Comparison of ENCODE assay signal across 8 cellular contexts in the genomic region with DNA sequence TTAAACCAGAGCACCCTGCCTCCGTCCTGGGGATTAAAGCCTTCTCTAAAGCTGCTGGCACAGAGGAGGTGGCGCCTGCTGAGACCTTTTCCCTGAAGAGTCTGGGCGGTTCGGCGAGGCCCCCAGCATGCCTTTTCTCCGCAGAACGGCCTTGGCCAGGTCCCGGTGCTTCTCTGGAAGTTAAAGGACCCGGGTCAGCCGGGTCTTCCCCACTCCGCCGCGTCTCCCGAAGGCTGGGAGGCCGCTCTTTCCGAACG. TPM values are rescaled to one million over a fixed set of nuclear protein-coding genes. Genes with fewer than 3 reads are reported as not detected.
DNase-seq lines count a peak whose midpoint lies in the region; ATAC-seq, FAIRE-seq and TF ChIP-seq lines count a peak whose summit lies in the region.

No MANE protein-coding gene starts in this region.

- peak overlapping the region; percentile 65 for H3K4me2 ChIP-seq in GM12878 (ENCODE audit: control insufficient read depth, insufficient read depth)

- TF ChIP-seq POLR2A in GM12878 (IDR thresholded peaks at IDR 0.05; ENCODE audit: low read depth, low read length): no peak

- H3K4me1 ChIP-seq in GM12878 (ENCODE audit: control insufficient read depth, insufficient read depth, low read length): peaks cover 6% of the 10 kb centered on the region

- H3K27ac ChIP-seq in C4-2B: peak overlapping the region; percentile 97
- peak overlapping the region; percentile 76 for H3K27ac ChIP-seq in GM12878 (ENCODE audit: control insufficient read depth, insufficient read depth)

- TF ChIP-seq CTCF in C4-2B (conservative IDR thresholded peaks at IDR 0.05): no peak
- no peak for TF ChIP-seq CTCF in GM12878 (IDR thresholded peaks at IDR 0.05 in 2 of 3, conservative IDR thresholded peaks at IDR 0.05 in 1 of 3; ENCODE audit: control insufficient read depth in 2 of 3, extremely low read depth in 1 of 3, insufficient read depth in 1 of 3, low read depth in 3 of 3, low read length in 3 of 3)

- POLR2A ChIA-PET in GM12878 (lab: Charles Lee): interaction anchor here (0.5 to 1.7 kb wide), 17 partner anchors 9 to 545 kb away, joined by 3 to 9 read pairs (median 4); a partner anchor contains a TSS

- TF ChIP-seq RAD21 in GM12878 (IDR thresholded peaks at IDR 0.05; ENCODE audit: insufficient read depth, low read depth, low read length): no peak

- ATAC-seq in GM21576 (IDR thresholded peaks at IDR 0.05; ENCODE audit: unreplicated experiment): peak; percentile 12
- ATAC-seq in GM12878: peak; percentile 54
- no peak for ATAC-seq in HG03097 (IDR thresholded peaks at IDR 0.05; ENCODE audit: low FRiP score, unreplicated experiment)

- in situ Hi-C loops in GM12878 (cut with MboI): no loop called here

- TF ChIP-seq EP300 in GM12878 (IDR thresholded peaks at IDR 0.05; ENCODE audit: borderline replicate concordance in 1 of 2, control insufficient read depth in 1 of 2, low read depth in 2 of 2, low read length in 2 of 2): no peak

- H3K9me3 ChIP-seq in GM12878 (replicated peaks; ENCODE audit: control insufficient read depth, insufficient read depth, low read length): no peaks in the 10 kb centered on the region

- FAIRE-seq in GM12878 (lab: Jason Lieb, UNC): no peak

- no peaks in the 10 kb centered on the region for H4K20me1 ChIP-seq in GM12878 (ENCODE audit: control insufficient read depth, insufficient read depth)

- peak overlapping the region; percentile 83 for H3K9ac ChIP-seq in GM12878 (ENCODE audit: control insufficient read depth, insufficient read depth, low read length)

- no peaks in the 10 kb centered on the region for H3K9me3 Mint-ChIP-seq in immature natural killer cell

- CTCF ChIA-PET in GM12878 (lab: Yijun Ruan, JAX): interaction anchor here (0.6 to 6.4 kb wide), 18 partner anchors 8 to 274 kb away, joined by 3 to 32 read pairs (median 4); no protein-coding TSS in a partner anchor

- H3K36me3 ChIP-seq in GM12878 (ENCODE audit: control insufficient read depth in 2 of 2, insufficient read depth in 2 of 2, low read length in 1 of 2): peaks cover 6 to 15% of the 10 kb centered on the region in 2 experiments; a peak in 3 of 4 replicates

- no peaks in the 10 kb centered on the region for H3K27me3 ChIP-seq in GM12878 (replicated peaks in 1 of 2; ENCODE audit: control insufficient read depth in 2 of 2, insufficient read depth in 2 of 2, low read length in 1 of 2)

- RAD21 ChIA-PET in GM12878 (lab: Charles Lee; ENCODE audit: unreplicated experiment): interaction anchor here (0.9 to 3.5 kb wide), 12 partner anchors 9 to 272 kb away, joined by 3 to 26 read pairs (median 6); a partner anchor contains a TSS

- peaks cover 0 to 4% (median 0%) of the 10 kb centered on the region in 3 donors for H3K27me3 Mint-ChIP-seq in immature natural killer cell (ENCODE audit: low read depth in 3 of 3)

- H3K79me2 ChIP-seq in GM12878 (ENCODE audit: control insufficient read depth, insufficient read depth, low read length): peaks cover 15% of the 10 kb centered on the region

- no TSS peak for BruUV-seq in GM12878 (replicated peaks; lab: Mats Ljungman, UMichigan)

- H3K27ac Mint-ChIP-seq in immature natural killer cell: peak overlapping the region; percentile 45 to 88 (median 84)

- peaks cover 31 to 51% of the 10 kb centered on the region in 2 donors for H3K4me1 Mint-ChIP-seq in immature natural killer cell

- peak overlapping the region; percentile 93 to 100 (median 96) for H3K4me3 Mint-ChIP-seq in immature natural killer cell

- peak overlapping the region; percentile 97 for H2AFZ ChIP-seq in GM12878 (ENCODE audit: control insufficient read depth, low read depth, low read length)

- SMC1A ChIA-PET in GM12878 (lab: Charles Lee; ENCODE audit: uncharacterized antibody, unreplicated experiment): interaction anchor here (1.0 to 2.5 kb wide), 9 partner anchors 17 to 126 kb away, joined by 3 to 14 read pairs (median 4); a partner anchor contains a TSS

- H3K4me3 ChIP-seq in GM12878: peak overlapping the region; percentile 97

- WGBS in GM12878 (ENCODE audit: insufficient coverage, insufficient replicate concordance, low lambda C conversion rate, missing lambda C conversion rate): 0% methylated on average over 17 of the region's 17 CpGs

- intact Hi-C loops in GM12878 (cut with micrococcal nuclease; ENCODE audit: unreplicated experiment): no loop called here

- peak; percentile 26 for DNase-seq in NCI-H2227 (lab: John Stamatoyannopoulos, UW; ENCODE audit: unreplicated experiment)
- no peak for DNase-seq in GM12878 (ENCODE audit: low read depth, low spot score)
- no peak for DNase-seq in immature natural killer cell
- DNase-seq in stimulated activated CD4-positive, alpha-beta T cell treated with anti-CD3 and anti-CD28 coated beads, Interleukin-4, amount 100 ng/mL, for 24 hours: peak; percentile 34
- no peak for DNase-seq in inferior parietal cortex (ENCODE audit: extremely low spot score)

- peaks cover 4 to 11% (median 8%) of the 10 kb centered on the region in 3 donors for H3K36me3 Mint-ChIP-seq in immature natural killer cell

RNA-seq across cellular contexts. Expression of a gene that starts 0.5 kb away (rescaled TPM):
- total RNA-seq in GM12878 (2013; cell fraction: nucleolus; rRNA removed): 71.1 and 78.1 TPM in 2 replicates
- total RNA-seq in GM12878 (2014; rRNA removed) (37.1 and 39.5 TPM in 2 replicates), GM12878 (2014; rRNA removed; fragmentation: Illumina TruSeq; extraction: Trizol) (23.7 and 26.4 TPM in 2 replicates), GM12878 (2021) (41.6 and 53.2 TPM in 2 replicates)
- 68.3 TPM for polyA plus RNA-seq in GM12878 (2011; ENCODE audit: low read depth)
- polyA plus RNA-seq in GM12878 (2011; rRNA removed) (32.3 and 40.9 TPM in 2 replicates), GM12878 (2014; fragmentation: Illumina TruSeq; extraction: Trizol) (30.5 and 41.6 TPM in 2 replicates), GM12878 (2014; fragmentation: Nextera tagmentation; extraction: Ambion mirVana) (1 to 10 TPM; 7.6 to 8.9 TPM), GM12878 (2014; rRNA removed) (43.2 and 46.6 TPM in 2 replicates), GM12878 (2016; fragmentation: Nextera tagmentation; extraction: Ambion mirVana) (10 to 100 TPM; 24.2 to 28.2 TPM), immature natural killer cell (10 to 100 TPM in 2 of 3 donors, 1 to 10 TPM in 1; 9.5 to 29.6 (median 24.8) TPM)
- polyA plus RNA-seq in GM12878 (2011; cell fraction: cytosol; rRNA removed): 39.2 and 40.6 TPM in 2 replicates
- polyA plus RNA-seq in GM12878 (2011; cell fraction: nucleus; rRNA removed): 135 and 193 TPM in 2 replicates
- 23.5 and 35.7 TPM in 2 replicates for polyA plus RNA-seq in GM12878 (2012)
- 21.2 and 29.3 TPM in 2 replicates for polyA minus RNA-seq in GM12878 (2011; rRNA and poly(A)+ RNA removed)
- 9.9 and 10.2 TPM in 2 replicates for polyA minus RNA-seq in GM12878 (2011; cell fraction: cytosol; rRNA and poly(A)+ RNA removed)
- 20.4 and 25.0 TPM in 2 replicates for polyA minus RNA-seq in GM12878 (2011; cell fraction: nucleus; rRNA and poly(A)+ RNA removed)

RNA-seq across cellular contexts. Expression of a gene that starts 16.3 kb away (rescaled TPM):
- total RNA-seq in GM12878 (2013; cell fraction: nucleolus; rRNA removed): 139 and 141 TPM in 2 replicates
- 48.9 and 52.6 TPM in 2 replicates for total RNA-seq in GM12878 (2014; rRNA removed)
- 35.2 and 36.2 TPM in 2 replicates for total RNA-seq in GM12878 (2014; rRNA removed; fragmentation: Illumina TruSeq; extraction: Trizol)
- 41.6 and 44.6 TPM in 2 replicates for total RNA-seq in GM12878 (2021)
- polyA plus RNA-seq in GM12878 (2011; ENCODE audit: low read depth): 63.8 TPM
- polyA plus RNA-seq in GM12878 (2011; rRNA removed): 33.5 and 68.6 TPM in 2 replicates
- 86.2 and 120 TPM in 2 replicates for polyA plus RNA-seq in GM12878 (2011; cell fraction: cytosol; rRNA removed)
- polyA plus RNA-seq in GM12878 (2011; cell fraction: nucleus; rRNA removed): 128 and 213 TPM in 2 replicates
- 91.5 and 97.0 TPM in 2 replicates for polyA plus RNA-seq in GM12878 (2012)
- 51.8 and 93.9 TPM in 2 replicates for polyA plus RNA-seq in GM12878 (2014; fragmentation: Illumina TruSeq; extraction: Trizol)
- polyA plus RNA-seq in GM12878 (2014; fragmentation: Nextera tagmentation; extraction: Ambion mirVana): 10 to 100 TPM; 38.3 to 43.6 TPM
- 48.6 and 49.8 TPM in 2 replicates for polyA plus RNA-seq in GM12878 (2014; rRNA removed)
- 10 to 100 TPM; 35.6 to 43.1 TPM for polyA plus RNA-seq in GM12878 (2016; fragmentation: Nextera tagmentation; extraction: Ambion mirVana)
- polyA minus RNA-seq in GM12878 (2011; rRNA and poly(A)+ RNA removed): 77.2 and 93.3 TPM in 2 replicates
- polyA minus RNA-seq in GM12878 (2011; cell fraction: cytosol; rRNA and poly(A)+ RNA removed): 13.1 and 20.6 TPM in 2 replicates
- polyA minus RNA-seq in GM12878 (2011; cell fraction: nucleus; rRNA and poly(A)+ RNA removed): 61.1 and 79.2 TPM in 2 replicates
- polyA plus RNA-seq in immature natural killer cell: 10 to 100 TPM; 38.3 to 42.0 (median 40.9) TPM

RNA-seq across cellular contexts. Expression of a gene that starts 31.8 kb away (rescaled TPM):
- 19.8 and 20.4 TPM in 2 replicates for total RNA-seq in GM12878 (2013; cell fraction: nucleolus; rRNA removed)
- total RNA-seq in GM12878 (2014; rRNA removed) (143 and 156 TPM in 2 replicates), GM12878 (2014; rRNA removed; fragmentation: Illumina TruSeq; extraction: Trizol) (316 and 330 TPM in 2 replicates), GM12878 (2021) (420 and 445 TPM in 2 replicates)
- 231 TPM for polyA plus RNA-seq in GM12878 (2011; ENCODE audit: low read depth)
- polyA plus RNA-seq in GM12878 (2011; rRNA removed) (365 and 451 TPM in 2 replicates), GM12878 (2014; fragmentation: Illumina TruSeq; extraction: Trizol) (367 and 459 TPM in 2 replicates), GM12878 (2014; fragmentation: Nextera tagmentation; extraction: Ambion mirVana) (100 to 1,000 TPM in 1 of 2 experiments, 10 to 100 TPM in 1; 84.5 to 350 TPM), GM12878 (2014; rRNA removed) (421 and 474 TPM in 2 replicates), GM12878 (2016; fragmentation: Nextera tagmentation; extraction: Ambion mirVana) (1,000 to 10,000 TPM; 1,175 to 1,218 TPM), immature natural killer cell (100 to 1,000 TPM; 373 to 458 (median 447) TPM)
- 285 and 309 TPM in 2 replicates for polyA plus RNA-seq in GM12878 (2011; cell fraction: cytosol; rRNA removed)
- polyA plus RNA-seq in GM12878 (2011; cell fraction: nucleus; rRNA removed): 272 and 315 TPM in 2 replicates
- 619 and 621 TPM in 2 replicates for polyA plus RNA-seq in GM12878 (2012)
- polyA minus RNA-seq in GM12878 (2011; rRNA and poly(A)+ RNA removed): 58.5 and 111 TPM in 2 replicates
- 92.9 and 123 TPM in 2 replicates for polyA minus RNA-seq in GM12878 (2011; cell fraction: cytosol; rRNA and poly(A)+ RNA removed)
- polyA minus RNA-seq in GM12878 (2011; cell fraction: nucleus; rRNA and poly(A)+ RNA removed): 23.3 and 36.7 TPM in 2 replicates

RNA-seq across cellular contexts. Expression of a gene that starts 33.0 kb away (rescaled TPM):
- 61.5 and 62.7 TPM in 2 replicates for total RNA-seq in GM12878 (2013; cell fraction: nucleolus; rRNA removed)
- total RNA-seq in GM12878 (2014; rRNA removed) (51.2 and 54.8 TPM in 2 replicates), GM12878 (2014; rRNA removed; fragmentation: Illumina TruSeq; extraction: Trizol) (33.4 and 34.2 TPM in 2 replicates), GM12878 (2021) (98.5 and 101 TPM in 2 replicates)
- 45.6 TPM for polyA plus RNA-seq in GM12878 (2011; ENCODE audit: low read depth)
- polyA plus RNA-seq in GM12878 (2011; rRNA removed) (30.8 and 117 TPM in 2 replicates), GM12878 (2014; fragmentation: Illumina TruSeq; extraction: Trizol) (112 and 114 TPM in 2 replicates), GM12878 (2014; fragmentation: Nextera tagmentation; extraction: Ambion mirVana) (10 to 100 TPM; 10.9 to 22.5 TPM), GM12878 (2014; rRNA removed) (98.4 and 118 TPM in 2 replicates), GM12878 (2016; fragmentation: Nextera tagmentation; extraction: Ambion mirVana) (100 to 1,000 TPM; 156 to 158 TPM), immature natural killer cell (100 to 1,000 TPM; 115 to 181 (median 141) TPM)
- 93.5 and 127 TPM in 2 replicates for polyA plus RNA-seq in GM12878 (2011; cell fraction: cytosol; rRNA removed)
- polyA plus RNA-seq in GM12878 (2011; cell fraction: nucleus; rRNA removed): 94.2 and 105 TPM in 2 replicates
- polyA plus RNA-seq in GM12878 (2012): 80.2 and 83.4 TPM in 2 replicates
- polyA minus RNA-seq in GM12878 (2011; rRNA and poly(A)+ RNA removed): 106 and 111 TPM in 2 replicates
- polyA minus RNA-seq in GM12878 (2011; cell fraction: cytosol; rRNA and poly(A)+ RNA removed): 42.9 and 46.9 TPM in 2 replicates
- polyA minus RNA-seq in GM12878 (2011; cell fraction: nucleus; rRNA and poly(A)+ RNA removed): 23.8 and 33.4 TPM in 2 replicates

RNA-seq across cellular contexts. Expression of a gene that starts 50.5 kb away (rescaled TPM):
- total RNA-seq in GM12878 (2013; cell fraction: nucleolus; rRNA removed): 2.0 and 2.4 TPM in 2 replicates
- total RNA-seq in GM12878 (2014; rRNA removed) (6.3 and 7.0 TPM in 2 replicates), GM12878 (2014; rRNA removed; fragmentation: Illumina TruSeq; extraction: Trizol) (3.1 and 3.5 TPM in 2 replicates), GM12878 (2021) (8.1 and 8.9 TPM in 2 replicates)
- polyA plus RNA-seq in GM12878 (2011; ENCODE audit: low read depth): 1.0 TPM
- polyA plus RNA-seq in GM12878 (2011; rRNA removed) (0.29 and 0.41 TPM in 2 replicates), GM12878 (2014; fragmentation: Illumina TruSeq; extraction: Trizol) (3.1 and 3.2 TPM in 2 replicates), GM12878 (2014; fragmentation: Nextera tagmentation; extraction: Ambion mirVana) (1 to 10 TPM in 1 of 2 experiments, under 1 TPM in 1; 0.63 to 1.8 TPM), GM12878 (2014; rRNA removed) (5.8 and 7.2 TPM in 2 replicates), GM12878 (2016; fragmentation: Nextera tagmentation; extraction: Ambion mirVana) (10 to 100 TPM in 1 of 2 experiments, 1 to 10 TPM in 1; 7.4 to 10.8 TPM), immature natural killer cell (1 to 10 TPM; 1.4 to 3.1 (median 2.1) TPM)
- polyA plus RNA-seq in GM12878 (2011; cell fraction: cytosol; rRNA removed): 0.78 and 1.0 TPM in 2 replicates
- 0.45 and 0.64 TPM in 2 replicates for polyA plus RNA-seq in GM12878 (2011; cell fraction: nucleus; rRNA removed)
- polyA plus RNA-seq in GM12878 (2012): 1.8 and 2.6 TPM in 2 replicates
- polyA minus RNA-seq in GM12878 (2011; rRNA and poly(A)+ RNA removed): 0.44 and 0.57 TPM in 2 replicates
- 1.6 TPM in 2 replicates for polyA minus RNA-seq in GM12878 (2011; cell fraction: cytosol; rRNA and poly(A)+ RNA removed)
- 0.73 and 0.86 TPM in 2 replicates for polyA minus RNA-seq in GM12878 (2011; cell fraction: nucleus; rRNA and poly(A)+ RNA removed)

Comparison
In these comparisons a context has a peak if more than half of its experiments do, and no peak if none do; other contexts are left out.
1. DNase-seq: peak in NCI-H2227 (single experiment) and stimulated activated CD4-positive, alpha-beta T cell treated with anti-CD3 and anti-CD28 coated beads, Interleukin-4, amount 100 ng/mL, for 24 hours (single experiment); none in GM12878 (single experiment), immature natural killer cell (0 of 3) and inferior parietal cortex (single experiment).